12 cellular contexts compared by ENCODE assay signal in genomic region chr10:121516483-121516882, GRCh38.
A peak's percentile ranks its signal among the peaks of the same experiment; 100 is the strongest.
DNase-seq lines count a peak whose midpoint lies in the region; ATAC-seq and TF ChIP-seq lines count a peak whose summit lies in the region.
"Had no signal": no experiment of that assay in that cellular context is flagged by ENCODE, and none has a peak within 500 bp of the region (broad histone marks: within the 10 kb centered on the region; RNA-seq: fewer than 3 reads in every experiment).

No MANE protein-coding gene starts in this region.

- peak; percentile 31 for DNase-seq in GM13976 (ENCODE audit: low spot score)
- no peak for DNase-seq in medulla oblongata (ENCODE audit: extremely low spot score)
- no peak for DNase-seq in MCF 10A (ENCODE audit: unreplicated experiment)
- DNase-seq in HK-2 (ENCODE audit: unreplicated experiment), result no peak
- no peak for DNase-seq in NCI-H1105 treated with DMSO at 0.1 percent for 48 hours (lab: John Stamatoyannopoulos, UW)
- DNase-seq: NCI-H187 treated with DMSO at 0.1 percent for 48 hours; stimulated activated CD4-positive, alpha-beta T cell treated with anti-CD3 and anti-CD28 coated beads, Interleukin-4, amount 100 ng/mL, for 1 hour had no signal

- in situ Hi-C loops in GM13976 (cut with MboI; ENCODE audit: low sequenced_read_pairs, unreplicated experiment), result no loop called here

- no peak for TF ChIP-seq CTCF in GM13976 (IDR thresholded peaks at IDR 0.05; ENCODE audit: borderline replicate concordance, control extremely low read depth, extremely low read depth, insufficient read depth, missing control alignments)
- TF ChIP-seq CTCF in MCF 10A (IDR thresholded peaks at IDR 0.05; ENCODE audit: unreplicated experiment), result no peak

- peaks cover 6% of the 10 kb centered on the region for H3K4me1 Mint-ChIP-seq in activated T-helper 17 cell treated with anti-CD3 and anti-CD28 coated beads, Interleukin-2, amount 50 U/mL, for 72 hours
- H3K4me1 Mint-ChIP-seq in MCF 10A (ENCODE audit: insufficient read depth, unreplicated experiment), result no peaks in the 10 kb centered on the region
- H3K4me1 Mint-ChIP-seq: IgD-negative memory B cell, memory B cell had no signal

- BruUV-seq in MCF 10A (replicated peaks; lab: Mats Ljungman, UMichigan), result no TSS peak

- H3K9me3 Mint-ChIP-seq in activated T-helper 17 cell treated with anti-CD3 and anti-CD28 coated beads, Interleukin-2, amount 50 U/mL, for 72 hours, result peaks cover 4% of the 10 kb centered on the region
- no peaks in the 10 kb centered on the region for H3K9me3 Mint-ChIP-seq in MCF 10A (ENCODE audit: unreplicated experiment)

- H3K36me3 Mint-ChIP-seq in activated T-helper 17 cell treated with anti-CD3 and anti-CD28 coated beads, Interleukin-2, amount 50 U/mL, for 72 hours (ENCODE audit: low read depth), result no peaks in the 10 kb centered on the region
- H3K36me3 Mint-ChIP-seq in MCF 10A (ENCODE audit: insufficient read depth, unreplicated experiment), result peaks cover 6% of the 10 kb centered on the region
- H3K36me3 Mint-ChIP-seq: IgD-negative memory B cell, memory B cell had no signal

- CTCF ChIA-PET in MCF 10A (lab: Yijun Ruan, JAX), result interaction anchor here (0.5 kb wide), 1 partner anchor 125 kb away, joined by 3 read pairs; no protein-coding TSS in a partner anchor

- intact Hi-C loops in MCF 10A (cut with micrococcal nuclease), result no loop called here

- ATAC-seq in GM19438 (IDR thresholded peaks at IDR 0.05; ENCODE audit: low read depth, unreplicated experiment) (peak; percentile 74), HG03064 (IDR thresholded peaks at IDR 0.05; ENCODE audit: low read depth, unreplicated experiment) (peak; percentile 82)
- ATAC-seq in activated T-helper 17 cell treated with anti-CD3 and anti-CD28 coated beads, Interleukin-2, amount 50 U/mL, for 72 hours (replicated peaks), result peak; percentile 94

- H3K27me3 Mint-ChIP-seq in activated T-helper 17 cell treated with anti-CD3 and anti-CD28 coated beads, Interleukin-2, amount 50 U/mL, for 72 hours, result peaks cover 3% of the 10 kb centered on the region
- no peaks in the 10 kb centered on the region for H3K27me3 Mint-ChIP-seq in MCF 10A (ENCODE audit: insufficient read depth, unreplicated experiment)
- H3K27me3 Mint-ChIP-seq: IgD-negative memory B cell, memory B cell had no signal

- POLR2A ChIA-PET in MCF 10A (lab: Yijun Ruan, JAX), result no interaction called here

- no peak overlapping the region for H3K27ac Mint-ChIP-seq in activated T-helper 17 cell treated with anti-CD3 and anti-CD28 coated beads, Interleukin-2, amount 50 U/mL, for 72 hours
- H3K27ac Mint-ChIP-seq in MCF 10A (ENCODE audit: low read depth, unreplicated experiment), result no peak overlapping the region
- H3K27ac Mint-ChIP-seq: IgD-negative memory B cell, memory B cell had no signal

- H3K4me3 Mint-ChIP-seq in activated T-helper 17 cell treated with anti-CD3 and anti-CD28 coated beads, Interleukin-2, amount 50 U/mL, for 72 hours, result peak overlapping the region; percentile 41
- no peak overlapping the region for H3K4me3 Mint-ChIP-seq in MCF 10A (ENCODE audit: unreplicated experiment)
- H3K4me3 Mint-ChIP-seq: IgD-negative memory B cell, memory B cell had no signal
